Comparison of ENCODE assay signal across 9 cellular contexts in genomic region chr10:11678074-11678793, GRCh38.
DNase-seq lines count a peak whose midpoint lies in the region; ATAC-seq and TF ChIP-seq lines count a peak whose summit lies in the region.
"Had no signal": no experiment of that assay in that cellular context is flagged by ENCODE, and none has a peak within 500 bp of the region (broad histone marks: within the 10 kb centered on the region; RNA-seq: fewer than 3 reads in every experiment).

No MANE protein-coding gene starts in this region.

- H3K27ac ChIP-seq in brain microvascular endothelial cell (no peak overlapping the region), RWPE1 (no peak overlapping the region)
- H3K27ac ChIP-seq: HL-60 had no signal

- ATAC-seq in GM19328 (IDR thresholded peaks at IDR 0.05; ENCODE audit: unreplicated experiment) (peak; percentile 88), HG03159 (IDR thresholded peaks at IDR 0.05; ENCODE audit: unreplicated experiment) (peak; percentile 85)

- no peaks in the 10 kb centered on the region for H3K27me3 ChIP-seq in brain microvascular endothelial cell (replicated peaks)

- in situ Hi-C loops in brain microvascular endothelial cell (cut with HindIII; ENCODE audit: low pct_ligation_motif_present, low sequenced_read_pairs), result no loop called here

- DNase-seq in EH (ENCODE audit: low read depth) (peak; percentile 4), brain microvascular endothelial cell (peak; percentile 25), NCI-H1048 (lab: John Stamatoyannopoulos, UW) (no peak), RWPE1 (ENCODE audit: low spot score) (no peak), C1 segment of cervical spinal cord (lab: John Stamatoyannopoulos, UW) (no peak)
- no peak for DNase-seq in activated CD4-positive, alpha-beta T cell treated with anti-CD3 and anti-CD28 coated beads, Interleukin-2, amount 50 U/mL, for 4 hours

- POLR2A ChIA-PET in RWPE1 (lab: Yijun Ruan, JAX; ENCODE audit: low non-redundant PET), result no interaction called here

- no peaks in the 10 kb centered on the region for H3K36me3 ChIP-seq in brain microvascular endothelial cell (replicated peaks)

- H3K4me3 ChIP-seq in brain microvascular endothelial cell (ENCODE audit: low read depth, low read length), result no peak overlapping the region

- no peak for TF ChIP-seq CTCF in brain microvascular endothelial cell (IDR thresholded peaks at IDR 0.05; ENCODE audit: low read depth, low read length, missing control alignments)
- TF ChIP-seq CTCF in RWPE1 (conservative IDR thresholded peaks at IDR 0.05; ENCODE audit: low read depth), result no peak

- CTCF ChIA-PET in RWPE1 (lab: Yijun Ruan, JAX), result no interaction called here

Comparison
In these comparisons a context has a peak if more than half of its experiments do, and no peak if none do; other contexts are left out.
1. DNase-seq: peak in EH (single experiment) and brain microvascular endothelial cell (single experiment); none in NCI-H1048 (single experiment), RWPE1 (single experiment), C1 segment of cervical spinal cord (0 of 14) and activated CD4-positive, alpha-beta T cell treated with anti-CD3 and anti-CD28 coated beads, Interleukin-2, amount 50 U/mL, for 4 hours (0 of 2).